Comparison of ENCODE assay signal across 8 cellular contexts in the genomic region with DNA sequence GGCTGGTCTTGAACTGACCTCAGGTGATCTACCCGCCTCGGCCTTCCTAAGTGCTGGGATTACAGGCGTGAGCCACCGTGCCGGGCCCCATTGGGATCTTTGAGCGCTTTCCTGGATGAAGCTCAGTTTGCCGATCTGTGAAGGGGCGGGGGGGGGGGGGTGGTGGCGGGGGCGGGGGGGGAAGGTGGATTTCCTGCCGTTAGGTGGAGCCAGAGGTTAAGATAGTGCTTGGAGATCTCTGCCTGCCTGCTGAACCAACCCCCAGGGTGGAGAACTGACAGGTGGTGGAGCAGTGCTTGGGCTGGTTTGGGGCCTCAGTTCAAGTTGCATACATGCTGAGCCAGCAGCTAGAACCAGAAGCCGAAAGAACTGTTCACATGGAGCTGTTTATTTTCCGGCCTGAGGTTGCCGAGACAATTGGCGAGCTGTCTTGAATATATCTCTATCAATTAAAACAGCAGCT. TPM values are rescaled to one million over a fixed set of nuclear protein-coding genes. Genes with fewer than 3 reads are reported as not detected.
DNase-seq lines count a peak whose midpoint lies in the region; ATAC-seq and TF ChIP-seq lines count a peak whose summit lies in the region.

No MANE protein-coding gene starts in this region.

- no peaks in the 10 kb centered on the region for H3K9me3 Mint-ChIP-seq in CD4-positive, alpha-beta T cell

- peak; percentile 78 for ATAC-seq in CD4-positive, alpha-beta T cell (ENCODE audit: poor library complexity)
- ATAC-seq in stimulated activated naive CD8-positive, alpha-beta T cell treated with anti-CD3 and anti-CD28 coated beads, Interleukin-15, Interleukin-2, amounts not matched to agents 100 U/mL and 50 U/mL, for 24 hours: peak; percentile 67

- peaks cover 30% of the 10 kb centered on the region for H3K4me1 Mint-ChIP-seq in CD4-positive, alpha-beta T cell (ENCODE audit: low read depth)

- intact Hi-C loops in CD4-positive, alpha-beta T cell (cut with DNase I, micrococcal nuclease): loop anchor here (1.0 to 5.0 kb wide), 3 partner anchors 17 to 107 kb away; partner anchors contain the start of gene RBBP5 (in 1 of the 2)

- peaks cover 5% of the 10 kb centered on the region for H3K27me3 ChIP-seq in CD4-positive, alpha-beta T cell (ENCODE audit: control insufficient read depth, insufficient read depth, low read length)

- no peak overlapping the region for H3K27ac ChIP-seq in CD4-positive, alpha-beta T cell (ENCODE audit: low read depth, low read length)

- H3K27ac Mint-ChIP-seq in CD4-positive, alpha-beta T cell: peak overlapping the region; percentile 47

- peak; percentile 44 to 69 (median 58) for DNase-seq in CD4-positive, alpha-beta T cell
- DNase-seq in HT1080 (ENCODE audit: low read depth): peak; percentile 41
- DNase-seq in NOMO-1 (lab: John Stamatoyannopoulos, UW; ENCODE audit: unreplicated experiment in 2 of 2): peak; percentile 49 to 61
- DNase-seq in activated T-cell treated with anti-CD3 and anti-CD28 coated beads for 1 hour (ENCODE audit: low read depth): peak; percentile 46
- peak; percentile 63 for DNase-seq in epidermal melanocyte (ENCODE audit: insufficient read length, low spot score)
- DNase-seq in mucosa of gallbladder (ENCODE audit: low spot score): peak; percentile 46
- peak; percentile 76 for DNase-seq in stimulated activated naive CD8-positive, alpha-beta T cell treated with anti-CD3 and anti-CD28 coated beads, Interleukin-15, Interleukin-2, amounts not matched to agents 100 U/mL and 50 U/mL, for 24 hours
- no peak for DNase-seq in NK-92 treated with Interleukin-12 subunit alpha and Interleukin-12 subunit beta, amount 100 ng/mL, for 24 hours (lab: John Stamatoyannopoulos, UW)

- CTCF ChIA-PET in CD4-positive, alpha-beta T cell (lab: Charles Lee): interaction anchor here (0.7 to 4.7 kb wide), 9 partner anchors 11 to 107 kb away, joined by 3 to 52 read pairs (median 4); partner anchors contain the start of gene RBBP5

- no peaks in the 10 kb centered on the region for H3K36me3 Mint-ChIP-seq in CD4-positive, alpha-beta T cell (ENCODE audit: low read depth)

- H3K9me3 ChIP-seq in CD4-positive, alpha-beta T cell (ENCODE audit: control insufficient read depth, low read length): no peaks in the 10 kb centered on the region

- H3K27me3 Mint-ChIP-seq in CD4-positive, alpha-beta T cell: peaks cover 15% of the 10 kb centered on the region

- no peak for TF ChIP-seq CTCF in CD4-positive, alpha-beta T cell (IDR thresholded peaks at IDR 0.05)

- H3K4me3 Mint-ChIP-seq in CD4-positive, alpha-beta T cell: peak overlapping the region; percentile 94

- POLR2A ChIA-PET in CD4-positive, alpha-beta T cell (lab: Charles Lee): interaction anchor here (0.7 to 4.5 kb wide), 12 partner anchors 19 to 103 kb away, joined by 3 to 50 read pairs (median 5); partner anchors contain the start of gene DSTYK

RNA-seq across cellular contexts. Expression of gene TMCC2, which starts 1.7 kb away (rescaled TPM):
- 1 to 10 TPM in 1 of 2 experiments, under 1 TPM in 1; 0.74 to 1.1 TPM for total RNA-seq in CD4-positive, alpha-beta T cell
- total RNA-seq in HT1080 (2014; rRNA removed; shearing (Covaris generic)): 1.5 and 2.3 TPM in 2 replicates
- polyA plus RNA-seq in HT1080 (2015; cell fraction: cytosol; rRNA removed): 1.9 and 2.3 TPM in 2 replicates
- polyA plus RNA-seq in HT1080 (2015; cell fraction: nucleus; rRNA removed): 1.6 and 1.8 TPM in 2 replicates
- 2.8 TPM for total RNA-seq in mucosa of gallbladder

RNA-seq across cellular contexts. Expression of gene DSTYK, which starts 17.9 kb away (rescaled TPM):
- 10 to 100 TPM; 13.9 to 15.3 TPM for total RNA-seq in CD4-positive, alpha-beta T cell
- 4.6 and 5.1 TPM in 2 replicates for total RNA-seq in HT1080 (2014; rRNA removed; shearing (Covaris generic))
- polyA plus RNA-seq in HT1080 (2015; cell fraction: cytosol; rRNA removed): 6.1 and 7.3 TPM in 2 replicates
- polyA plus RNA-seq in HT1080 (2015; cell fraction: nucleus; rRNA removed): 6.4 and 6.8 TPM in 2 replicates
- total RNA-seq in mucosa of gallbladder: 12.4 TPM
